In the genomic region with DNA sequence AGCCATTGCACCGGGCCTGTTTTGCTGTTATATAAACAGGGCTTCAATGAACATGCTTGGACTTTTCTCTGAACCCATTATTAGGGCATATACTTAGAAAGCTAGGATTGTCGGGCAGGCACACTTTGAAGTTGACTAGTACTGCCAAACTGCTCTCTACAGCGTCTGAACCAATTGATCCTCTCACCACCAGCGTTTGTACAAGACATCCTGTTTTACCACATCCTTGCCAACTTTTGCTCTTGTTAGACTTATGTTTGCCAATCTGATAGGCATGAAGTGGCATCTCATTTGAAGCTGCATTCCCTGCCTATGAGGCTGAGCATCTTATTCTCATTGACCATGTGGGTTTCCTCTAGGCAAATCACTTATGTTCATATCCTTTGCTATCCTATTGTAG, we compare ENCODE assay signal across 19 cellular contexts. TPM values are rescaled to one million over a fixed set of nuclear protein-coding genes. Genes with fewer than 3 reads are reported as not detected.
"Had no signal": no experiment of that assay in that cellular context is flagged by ENCODE, and none has a peak within 500 bp of the region (broad histone marks: within the 10 kb centered on the region; RNA-seq: fewer than 3 reads in every experiment).

No MANE protein-coding gene starts in this region.

- DNase-seq: activated CD4-positive, alpha-beta T cell treated with anti-CD3 and anti-CD28 coated beads, Interleukin-2, amount 50 U/mL, for 1 hour; activated CD8-positive, alpha-beta memory T cell treated with anti-CD3 and anti-CD28 coated beads, Interleukin-2, amount 10 ng/mL, durations not matched to agents 7 days and 5 days; activated effector memory CD4-positive, alpha-beta T cell treated with Interleukin-2 at 50 U/mL for 16 hours; activated T-cell treated with anti-CD3 and anti-CD28 coated beads, Interleukin-2, amount 50 U/mL, for 1 hour; anterior cingulate cortex; erythroblast; left ventricle myocardium inferior; occipital lobe; SJCRH30; stimulated activated naive CD8-positive, alpha-beta T cell treated with anti-CD3 and anti-CD28 coated beads, Interleukin-15, Interleukin-2, amounts not matched to agents 100 U/mL and 50 U/mL, for 24 hours had no signal

- H3K27ac ChIP-seq: hepatocyte, left ventricle myocardium inferior, SJCRH30 had no signal

- H3K4me3 ChIP-seq: hepatocyte, left ventricle myocardium inferior, SJCRH30 had no signal

- H3K27me3 Mint-ChIP-seq: memory B cell had no signal

- H3K9me3 ChIP-seq: left ventricle myocardium inferior, SJCRH30 had no signal

- H3K36me3 ChIP-seq: left ventricle myocardium inferior, SJCRH30 had no signal

- ATAC-seq: activated CD8-positive, alpha-beta memory T cell treated with anti-CD3 and anti-CD28 coated beads, Interleukin-2, amount 10 ng/mL, durations not matched to agents 7 days and 5 days; activated naive CD4-positive, alpha-beta T cell treated with anti-CD3 and anti-CD28 coated beads, Interleukin-2, amount 50 U/mL, for 72 hours; natural killer cell treated with Interleukin-12 subunit alpha and Interleukin-12 subunit beta and Interleukin-15 and Interleukin-18, amount 100 ng/mL, for 72 hours; sciatic nerve; stimulated activated naive CD8-positive, alpha-beta T cell treated with anti-CD3 and anti-CD28 coated beads, Interleukin-15, Interleukin-2, amounts not matched to agents 100 U/mL and 50 U/mL, for 24 hours; WTC11 had no signal

- H3K9me3 Mint-ChIP-seq: memory B cell; natural killer cell treated with Interleukin-12 subunit alpha and Interleukin-12 subunit beta and Interleukin-15 and Interleukin-18, amount 100 ng/mL, for 72 hours; type B pancreatic cell; WTC11 had no signal

- H3K36me3 Mint-ChIP-seq: activated CD8-positive, alpha-beta memory T cell treated with anti-CD3 and anti-CD28 coated beads, Interleukin-2, amount 10 ng/mL, durations not matched to agents 7 days and 5 days; memory B cell; natural killer cell treated with Interleukin-12 subunit alpha and Interleukin-12 subunit beta and Interleukin-15 and Interleukin-18, amount 100 ng/mL, for 72 hours; type B pancreatic cell; WTC11 had no signal

- H3K27me3 ChIP-seq: hepatocyte, SJCRH30 had no signal

- H3K4me3 Mint-ChIP-seq: activated CD8-positive, alpha-beta memory T cell treated with anti-CD3 and anti-CD28 coated beads, Interleukin-2, amount 10 ng/mL, durations not matched to agents 7 days and 5 days; memory B cell; natural killer cell treated with Interleukin-12 subunit alpha and Interleukin-12 subunit beta and Interleukin-15 and Interleukin-18, amount 100 ng/mL, for 72 hours; type B pancreatic cell; WTC11 had no signal

- FAIRE-seq: kidney had no signal

- H3K27ac Mint-ChIP-seq: activated CD8-positive, alpha-beta memory T cell treated with anti-CD3 and anti-CD28 coated beads, Interleukin-2, amount 10 ng/mL, durations not matched to agents 7 days and 5 days; activated naive CD4-positive, alpha-beta T cell treated with anti-CD3 and anti-CD28 coated beads, Interleukin-2, amount 50 U/mL, for 72 hours; memory B cell; natural killer cell treated with Interleukin-12 subunit alpha and Interleukin-12 subunit beta and Interleukin-15 and Interleukin-18, amount 100 ng/mL, for 72 hours; type B pancreatic cell; WTC11 had no signal

RNA-seq across cellular contexts. Expression of a gene that starts 7.9 kb away (rescaled TPM):
- total RNA-seq: occipital lobe, pulmonary artery endothelial cell had no signal
